In the genomic region with DNA sequence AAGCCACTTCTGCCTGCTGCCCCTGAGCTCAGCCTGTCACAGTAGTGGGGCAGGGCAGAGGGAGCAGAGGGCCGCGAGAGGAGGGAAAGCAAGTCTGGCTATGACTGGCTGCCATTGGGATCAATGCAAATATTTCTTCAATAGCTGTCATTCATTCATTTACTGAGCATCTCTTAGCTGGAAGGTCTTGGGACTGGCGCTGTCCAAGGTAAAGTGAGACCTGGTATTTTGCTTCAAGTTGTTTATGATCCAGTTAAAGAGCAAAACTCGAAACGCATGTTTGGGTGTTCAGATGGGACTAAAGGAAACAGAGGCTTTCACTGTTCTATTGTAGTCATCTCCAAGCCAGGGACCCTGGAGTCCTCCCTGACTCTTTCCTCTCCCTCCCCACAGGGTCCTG, we compare ENCODE assay signal across 4 cellular contexts.
TF ChIP-seq lines count a peak whose summit lies in the region.

No MANE protein-coding gene starts in this region.

TF ChIP-seq in SK-N-SH, 30 proteins besides CTCF, POLR2A, EP300 and RAD21:
- TF ChIP-seq RXRA (IDR thresholded peaks at IDR 0.05; ENCODE audit: borderline replicate concordance, low read depth) (no peak), GABPA (IDR thresholded peaks at IDR 0.05; ENCODE audit: low read depth) (no peak), RCOR1 (IDR thresholded peaks at IDR 0.05; ENCODE audit: low read length) (no peak)
- TF ChIP-seq, protein P1, sequence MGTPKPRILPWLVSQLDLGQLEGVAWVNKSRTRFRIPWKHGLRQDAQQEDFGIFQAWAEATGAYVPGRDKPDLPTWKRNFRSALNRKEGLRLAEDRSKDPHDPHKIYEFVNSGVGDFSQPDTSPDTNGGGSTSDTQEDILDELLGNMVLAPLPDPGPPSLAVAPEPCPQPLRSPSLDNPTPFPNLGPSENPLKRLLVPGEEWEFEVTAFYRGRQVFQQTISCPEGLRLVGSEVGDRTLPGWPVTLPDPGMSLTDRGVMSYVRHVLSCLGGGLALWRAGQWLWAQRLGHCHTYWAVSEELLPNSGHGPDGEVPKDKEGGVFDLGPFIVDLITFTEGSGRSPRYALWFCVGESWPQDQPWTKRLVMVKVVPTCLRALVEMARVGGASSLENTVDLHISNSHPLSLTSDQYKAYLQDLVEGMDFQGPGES (IDR thresholded peaks at IDR 0.05; ENCODE audit: low read depth, low read length) = no peak
- TF ChIP-seq, protein P2, sequence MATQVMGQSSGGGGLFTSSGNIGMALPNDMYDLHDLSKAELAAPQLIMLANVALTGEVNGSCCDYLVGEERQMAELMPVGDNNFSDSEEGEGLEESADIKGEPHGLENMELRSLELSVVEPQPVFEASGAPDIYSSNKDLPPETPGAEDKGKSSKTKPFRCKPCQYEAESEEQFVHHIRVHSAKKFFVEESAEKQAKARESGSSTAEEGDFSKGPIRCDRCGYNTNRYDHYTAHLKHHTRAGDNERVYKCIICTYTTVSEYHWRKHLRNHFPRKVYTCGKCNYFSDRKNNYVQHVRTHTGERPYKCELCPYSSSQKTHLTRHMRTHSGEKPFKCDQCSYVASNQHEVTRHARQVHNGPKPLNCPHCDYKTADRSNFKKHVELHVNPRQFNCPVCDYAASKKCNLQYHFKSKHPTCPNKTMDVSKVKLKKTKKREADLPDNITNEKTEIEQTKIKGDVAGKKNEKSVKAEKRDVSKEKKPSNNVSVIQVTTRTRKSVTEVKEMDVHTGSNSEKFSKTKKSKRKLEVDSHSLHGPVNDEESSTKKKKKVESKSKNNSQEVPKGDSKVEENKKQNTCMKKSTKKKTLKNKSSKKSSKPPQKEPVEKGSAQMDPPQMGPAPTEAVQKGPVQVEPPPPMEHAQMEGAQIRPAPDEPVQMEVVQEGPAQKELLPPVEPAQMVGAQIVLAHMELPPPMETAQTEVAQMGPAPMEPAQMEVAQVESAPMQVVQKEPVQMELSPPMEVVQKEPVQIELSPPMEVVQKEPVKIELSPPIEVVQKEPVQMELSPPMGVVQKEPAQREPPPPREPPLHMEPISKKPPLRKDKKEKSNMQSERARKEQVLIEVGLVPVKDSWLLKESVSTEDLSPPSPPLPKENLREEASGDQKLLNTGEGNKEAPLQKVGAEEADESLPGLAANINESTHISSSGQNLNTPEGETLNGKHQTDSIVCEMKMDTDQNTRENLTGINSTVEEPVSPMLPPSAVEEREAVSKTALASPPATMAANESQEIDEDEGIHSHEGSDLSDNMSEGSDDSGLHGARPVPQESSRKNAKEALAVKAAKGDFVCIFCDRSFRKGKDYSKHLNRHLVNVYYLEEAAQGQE (IDR thresholded peaks at IDR 0.05; ENCODE audit: low read depth, low read length) = peak; percentile 86; the same call in 1 of the 2 replicates
TF ChIP-seq in SK-N-SH: peak in this region for 1.

TF ChIP-seq in SK-N-SH treated with all-trans-retinoic acid at 6 μM for 48 hours, 23 proteins besides CTCF, POLR2A, EP300 and RAD21 (continues in another document):
- TF ChIP-seq RARB (CRISPR knock-in tag; IDR thresholded peaks at IDR 0.05) (no peak), ZFP30 (CRISPR knock-in tag; IDR thresholded peaks at IDR 0.05) (no peak), ARNTL (CRISPR knock-in tag; IDR thresholded peaks at IDR 0.05; ENCODE audit: borderline replicate concordance, low read depth) (no peak), ZC3H10 (CRISPR knock-in tag; IDR thresholded peaks at IDR 0.05) (no peak), TSHZ2 (CRISPR knock-in tag; IDR thresholded peaks at IDR 0.05) (no peak), ISL1 (CRISPR knock-in tag; IDR thresholded peaks at IDR 0.05) (no peak)
- TF ChIP-seq, protein P3, sequence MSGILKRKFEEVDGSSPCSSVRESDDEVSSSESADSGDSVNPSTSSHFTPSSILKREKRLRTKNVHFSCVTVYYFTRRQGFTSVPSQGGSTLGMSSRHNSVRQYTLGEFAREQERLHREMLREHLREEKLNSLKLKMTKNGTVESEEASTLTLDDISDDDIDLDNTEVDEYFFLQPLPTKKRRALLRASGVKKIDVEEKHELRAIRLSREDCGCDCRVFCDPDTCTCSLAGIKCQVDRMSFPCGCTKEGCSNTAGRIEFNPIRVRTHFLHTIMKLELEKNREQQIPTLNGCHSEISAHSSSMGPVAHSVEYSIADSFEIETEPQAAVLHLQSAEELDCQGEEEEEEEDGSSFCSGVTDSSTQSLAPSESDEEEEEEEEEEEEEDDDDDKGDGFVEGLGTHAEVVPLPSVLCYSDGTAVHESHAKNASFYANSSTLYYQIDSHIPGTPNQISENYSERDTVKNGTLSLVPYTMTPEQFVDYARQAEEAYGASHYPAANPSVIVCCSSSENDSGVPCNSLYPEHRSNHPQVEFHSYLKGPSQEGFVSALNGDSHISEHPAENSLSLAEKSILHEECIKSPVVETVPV (CRISPR knock-in tag; IDR thresholded peaks at IDR 0.05) = no peak

TF ChIP-seq in GM23338, 12 proteins besides CTCF, POLR2A, EP300 and RAD21:
- TF ChIP-seq CREB1 (CRISPR knock-in tag; IDR thresholded peaks at IDR 0.05; ENCODE audit: low read depth) = no peak
- TF ChIP-seq, protein P2 (IDR thresholded peaks at IDR 0.05; ENCODE audit: unreplicated experiment) = peak; percentile 67

TF ChIP-seq in liver, 16 proteins besides CTCF, POLR2A, EP300 and RAD21:
- no peak for TF ChIP-seq FOXA2 (IDR thresholded peaks at IDR 0.05)
- TF ChIP-seq FOXA1 (IDR thresholded peaks at IDR 0.05) = no peak
- TF ChIP-seq, protein P2 (IDR thresholded peaks at IDR 0.05) = peak; percentile 28
